ENCODE assay signal across 20 cellular contexts in genomic region chr6:46513533-46513932, GRCh38. TPM values are rescaled to one million over a fixed set of nuclear protein-coding genes. Genes with fewer than 3 reads are reported as not detected.
"Had no signal": no experiment of that assay in that cellular context is flagged by ENCODE, and none has a peak within 500 bp of the region (broad histone marks: within the 10 kb centered on the region; RNA-seq: fewer than 3 reads in every experiment).

No MANE protein-coding gene starts in this region.

- H3K4me1 ChIP-seq: prostate gland had no signal

- H3K27me3 ChIP-seq: brain microvascular endothelial cell, testis, upper lobe of right lung had no signal

- H3K4me3 ChIP-seq: prostate gland, testis, upper lobe of right lung had no signal

- H3K36me3 ChIP-seq: brain microvascular endothelial cell, prostate gland, upper lobe of right lung had no signal

- DNase-seq: activated CD4-positive, alpha-beta T cell treated with anti-CD3 and anti-CD28 coated beads, Interleukin-2, amount 10 ng/mL, durations not matched to agents 24 days and 14 days; activated CD4-positive, CD25-positive, alpha-beta regulatory T cell; activated CD8-positive, alpha-beta memory T cell treated with anti-CD3 and anti-CD28 coated beads, Interleukin-2, amount 10 ng/mL, durations not matched to agents 7 days and 5 days; activated CD8-positive, alpha-beta T cell treated with anti-CD3 and anti-CD28 coated beads for 36 hours; activated effector memory CD4-positive, alpha-beta T cell treated with anti-CD3 and anti-CD28 coated beads, Interleukin-2, amount 50 U/mL, for 16 hours; activated naive CD4-positive, alpha-beta T cell treated with anti-CD3 and anti-CD28 coated beads, Interleukin-2, amount 10 ng/mL, durations not matched to agents 7 days and 5 days; activated naive CD8-positive, alpha-beta T cell treated with anti-CD3 and anti-CD28 coated beads, Interleukin-2, amount 50 U/mL, for 24 hours; activated T-cell treated with anti-CD3 and anti-CD28 coated beads for 4 hours; brain microvascular endothelial cell; central memory CD4-positive, alpha-beta T cell; cortex of kidney; kidney; midbrain; natural killer cell; stimulated activated CD4-positive, alpha-beta T cell treated with anti-CD3 and anti-CD28 coated beads, Interleukin-12 subunit alpha, Interleukin-12 subunit beta, amount 100 ng/mL, for 4 hours; T-helper 9 cell; testis; upper lobe of right lung had no signal

- H3K27ac ChIP-seq: brain microvascular endothelial cell, prostate gland, upper lobe of right lung had no signal

- H3K9me3 ChIP-seq: prostate gland, testis, upper lobe of right lung had no signal

- ATAC-seq: activated CD8-positive, alpha-beta memory T cell treated with anti-CD3 and anti-CD28 coated beads, Interleukin-2, amount 10 ng/mL, durations not matched to agents 7 days and 5 days; activated CD8-positive, alpha-beta T cell treated with anti-CD3 and anti-CD28 coated beads for 36 hours; activated naive CD8-positive, alpha-beta T cell treated with anti-CD3 and anti-CD28 coated beads, Interleukin-2, amount 50 U/mL, for 24 hours; left lobe of liver; natural killer cell; upper lobe of right lung had no signal

RNA-seq across cellular contexts. Expression of gene RCAN2, which starts 22.3 kb away (rescaled TPM):
- total RNA-seq: activated CD8-positive, alpha-beta T cell treated with anti-CD3 and anti-CD28 coated beads for 36 hours had no signal
